Comparison of ENCODE assay signal across 9 cellular contexts in genomic region chr6:32668226-32668747, GRCh38. TPM values are rescaled to one million over a fixed set of nuclear protein-coding genes. Genes with fewer than 3 reads are reported as not detected.
DNase-seq lines count a peak whose midpoint lies in the region; ATAC-seq and TF ChIP-seq lines count a peak whose summit lies in the region.
"Had no signal": no experiment of that assay in that cellular context is flagged by ENCODE, and none has a peak within 500 bp of the region (broad histone marks: within the 10 kb centered on the region; RNA-seq: fewer than 3 reads in every experiment).

No MANE protein-coding gene starts in this region.

- H3K4me3 ChIP-seq in ovary = no peak overlapping the region

- H3K27ac ChIP-seq in ovary = no peak overlapping the region

- peak; percentile 11 for DNase-seq in NOMO-1 treated with DMSO at 0.1 percent for 48 hours (lab: John Stamatoyannopoulos, UW; ENCODE audit: unreplicated experiment)
- no peak for DNase-seq in NOMO-1 treated with dmso at 0.1 percent for 144 hours (lab: John Stamatoyannopoulos, UW; ENCODE audit: unreplicated experiment)
- peak; percentile 85 for DNase-seq in SK-MEL-5 (ENCODE audit: low read depth, low spot score)
- peak in 1 of 2 donors; percentile 71 for DNase-seq in central memory CD8-positive, alpha-beta T cell (ENCODE audit: low spot score in 2 of 2)
- peak; percentile 70 for DNase-seq in natural killer cell treated with Interleukin-12 subunit alpha and Interleukin-12 subunit beta and Interleukin-15 and Interleukin-18, amount 100 ng/mL, for 72 hours (ENCODE audit: low spot score)
- DNase-seq in ovary = no peak
- no peak for DNase-seq in SHP77 treated with DMSO at 0.1 percent for 48 hours (lab: John Stamatoyannopoulos, UW)

- H3K27ac Mint-ChIP-seq in central memory CD8-positive, alpha-beta T cell (ENCODE audit: low read depth) = peak overlapping the region; percentile 98
- peak overlapping the region; percentile 77 to 89 for H3K27ac Mint-ChIP-seq in natural killer cell treated with Interleukin-12 subunit alpha and Interleukin-12 subunit beta and Interleukin-15 and Interleukin-18, amount 100 ng/mL, for 72 hours

- peaks cover 35% of the 10 kb centered on the region for H3K36me3 Mint-ChIP-seq in central memory CD8-positive, alpha-beta T cell (ENCODE audit: insufficient read depth)
- peaks cover 13% of the 10 kb centered on the region for H3K36me3 Mint-ChIP-seq in natural killer cell treated with Interleukin-12 subunit alpha and Interleukin-12 subunit beta and Interleukin-15 and Interleukin-18, amount 100 ng/mL, for 72 hours

- H3K27me3 ChIP-seq in ovary = no peaks in the 10 kb centered on the region

- intact Hi-C loops in ovary (cut with DNase I) = no loop called here

- H3K9me3 Mint-ChIP-seq in central memory CD8-positive, alpha-beta T cell = peaks cover 6% of the 10 kb centered on the region
- peaks cover 6% of the 10 kb centered on the region for H3K9me3 Mint-ChIP-seq in natural killer cell treated with Interleukin-12 subunit alpha and Interleukin-12 subunit beta and Interleukin-15 and Interleukin-18, amount 100 ng/mL, for 72 hours

- H3K4me1 Mint-ChIP-seq in central memory CD8-positive, alpha-beta T cell = peaks cover 61% of the 10 kb centered on the region
- peaks cover 24 to 45% of the 10 kb centered on the region in 2 donors for H3K4me1 Mint-ChIP-seq in natural killer cell treated with Interleukin-12 subunit alpha and Interleukin-12 subunit beta and Interleukin-15 and Interleukin-18, amount 100 ng/mL, for 72 hours (ENCODE audit: low read depth in 2 of 2)

- in situ Hi-C loops in SK-MEL-5 (cut with HindIII; ENCODE audit: low pct_unique_long_range_greater_than_20kb, low sequenced_read_pairs) = no loop called here

- H3K4me1 ChIP-seq in ovary (ENCODE audit: insufficient read depth) = peaks cover 3% of the 10 kb centered on the region

- H3K9me3 ChIP-seq in ovary = no peaks in the 10 kb centered on the region

- no peaks in the 10 kb centered on the region for H3K27me3 Mint-ChIP-seq in central memory CD8-positive, alpha-beta T cell
- peaks cover 0 to 6% of the 10 kb centered on the region in 2 donors for H3K27me3 Mint-ChIP-seq in natural killer cell treated with Interleukin-12 subunit alpha and Interleukin-12 subunit beta and Interleukin-15 and Interleukin-18, amount 100 ng/mL, for 72 hours

- no peak for TF ChIP-seq EP300 in ovary (IDR thresholded peaks at IDR 0.05)

- 32 to 69% (median 59%) methylated on average over 5 of the region's 5 CpGs for WGBS in ovary, 3 donors

- TF ChIP-seq CTCF in ovary (IDR thresholded peaks at IDR 0.05) = no peak

- no peaks in the 10 kb centered on the region for H3K36me3 ChIP-seq in ovary

- H3K4me3 Mint-ChIP-seq in central memory CD8-positive, alpha-beta T cell = peak overlapping the region; percentile 88
- H3K4me3 Mint-ChIP-seq in natural killer cell treated with Interleukin-12 subunit alpha and Interleukin-12 subunit beta and Interleukin-15 and Interleukin-18, amount 100 ng/mL, for 72 hours = peak overlapping the region; percentile 40

- peak; percentile 79 for ATAC-seq in HG02852 (IDR thresholded peaks at IDR 0.05; ENCODE audit: unreplicated experiment)
- peak; percentile 63 for ATAC-seq in central memory CD8-positive, alpha-beta T cell (replicated peaks; ENCODE audit: extremely low read depth, poor library complexity, severe bottlenecking)
- ATAC-seq in natural killer cell treated with Interleukin-12 subunit alpha and Interleukin-12 subunit beta and Interleukin-15 and Interleukin-18, amount 100 ng/mL, for 72 hours = peak; percentile 77

- no peak for TF ChIP-seq POLR2A in ovary (IDR thresholded peaks at IDR 0.05)

RNA-seq across cellular contexts. Expression of gene HLA-DQB1, which starts 1.8 kb away (rescaled TPM):
- 1.0 and 2.7 TPM in 2 replicates for total RNA-seq in SK-MEL-5 (2014; rRNA removed; shearing (Covaris generic))
- 4.1 and 4.6 TPM in 2 replicates for polyA plus RNA-seq in SK-MEL-5 (2015; cell fraction: cytosol; rRNA removed)
- polyA plus RNA-seq in SK-MEL-5 (2015; cell fraction: nucleus; rRNA removed) = 5.0 and 8.5 TPM in 2 replicates
- total RNA-seq in natural killer cell treated with Interleukin-12 subunit alpha and Interleukin-12 subunit beta and Interleukin-15 and Interleukin-18, amount 100 ng/mL, for 72 hours = 10 to 100 TPM; 21.0 to 48.6 TPM
- total RNA-seq in ovary = 10 to 100 TPM in 3 of 7 donors, 1 to 10 TPM in 3, under 1 TPM in 1; 0.36 to 22.2 (median 7.7) TPM
- polyA plus RNA-seq in ovary = 10 to 100 TPM in 1 of 2 donors, 1 to 10 TPM in 1; 2.5 to 28.5 TPM
- polyA plus RNA-seq: AG04450 had no signal

RNA-seq across cellular contexts. Expression of gene HLA-DQA1, which starts 31.1 kb away (rescaled TPM):
- total RNA-seq in SK-MEL-5 (2014; rRNA removed; shearing (Covaris generic)) = 0.08 and 0.37 TPM in 2 replicates
- polyA plus RNA-seq in SK-MEL-5 (2015; cell fraction: cytosol; rRNA removed) = 2.4 and 3.1 TPM in 2 replicates
- 0.26 and 0.52 TPM in 2 replicates for polyA plus RNA-seq in SK-MEL-5 (2015; cell fraction: nucleus; rRNA removed)
- total RNA-seq in natural killer cell treated with Interleukin-12 subunit alpha and Interleukin-12 subunit beta and Interleukin-15 and Interleukin-18, amount 100 ng/mL, for 72 hours = 10 to 100 TPM in 1 of 2 donors, 1 to 10 TPM in 1; 7.8 to 92.0 TPM
- 10 to 100 TPM in 4 of 7 donors, 1 to 10 TPM in 2, under 1 TPM in 1; 0.72 to 20.9 (median 10.1) TPM for total RNA-seq in ovary
- polyA plus RNA-seq in ovary = 10 to 100 TPM; 10.8 to 44.8 TPM
- polyA plus RNA-seq: AG04450 had no signal

Comparison
In these comparisons a context has a peak if more than half of its experiments do, and no peak if none do; other contexts are left out.
1. DNase-seq: peak in NOMO-1 treated with DMSO at 0.1 percent for 48 hours (single experiment), SK-MEL-5 (single experiment) and natural killer cell treated with Interleukin-12 subunit alpha and Interleukin-12 subunit beta and Interleukin-15 and Interleukin-18, amount 100 ng/mL, for 72 hours (single experiment); none in NOMO-1 treated with dmso at 0.1 percent for 144 hours (single experiment), ovary (0 of 5) and SHP77 treated with DMSO at 0.1 percent for 48 hours (single experiment).
2. Peak in every context shown above with its lines, with median percentiles within 50 percentile points of each other: ATAC-seq.